ENCODE assay signal across 27 cellular contexts in the genomic region with DNA sequence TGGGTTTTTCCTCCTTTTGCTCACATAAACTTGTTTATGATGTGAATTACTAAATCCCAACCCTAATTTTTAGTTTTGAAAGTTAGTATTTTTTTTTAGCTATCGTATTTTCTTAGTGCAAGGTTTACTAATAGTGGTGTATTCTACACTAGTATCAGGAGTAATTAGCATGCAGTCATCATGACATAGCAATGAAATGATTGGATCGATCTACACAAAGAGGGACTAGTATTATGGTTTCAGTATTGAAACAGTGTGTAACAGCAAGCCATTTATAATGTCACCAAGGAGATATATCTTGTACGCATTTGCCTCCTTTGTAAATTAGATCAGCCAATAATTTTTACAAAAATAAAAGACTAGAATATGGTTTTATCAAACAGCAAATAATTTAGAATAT.
"Had no signal": no experiment of that assay in that cellular context is flagged by ENCODE, and none has a peak within 500 bp of the region (broad histone marks: within the 10 kb centered on the region; RNA-seq: fewer than 3 reads in every experiment).

No MANE protein-coding gene starts in this region.

- H3K27ac ChIP-seq: colonic mucosa, epithelial cell of prostate, esophagus squamous epithelium, gastroesophageal sphincter, heart left ventricle, hepatocyte, left lung, lower lobe of right lung had no signal

- H3K4me1 ChIP-seq: colonic mucosa, left lung, lower lobe of right lung had no signal

- H3K9me3 ChIP-seq: colonic mucosa, esophagus squamous epithelium, gastroesophageal sphincter, heart left ventricle, left lung, lower lobe of right lung, mucosa of descending colon had no signal

- ATAC-seq: effector memory CD8-positive, alpha-beta T cell; esophagus mucosa; gastroesophageal sphincter; heart left ventricle; left cardiac atrium; left lung; left ventricle myocardium superior; lower lobe of right lung; mucosa of descending colon; naive thymus-derived CD8-positive, alpha-beta T cell had no signal

- H3K4me3 ChIP-seq: colonic mucosa, esophagus squamous epithelium, gastroesophageal sphincter, heart left ventricle, hepatocyte, left lung, lower lobe of right lung, mucosa of descending colon had no signal

- DNase-seq: colonic mucosa; cortex of kidney; effector CD8-positive, alpha-beta T cell; effector memory CD8-positive, alpha-beta T cell; endodermal cell; esophagus squamous epithelium; foreskin fibroblast; heart left ventricle; hypothalamus; immature natural killer cell; islet precursor cell; kidney; kidney glomerular epithelial cell; left cardiac atrium; left lung; left ventricle myocardium superior; lower lobe of right lung; mesenchymal stem cell; mucosa of descending colon; naive B cell; naive thymus-derived CD8-positive, alpha-beta T cell had no signal

- FAIRE-seq: endometrium, frontal cortex, kidney had no signal

- H3K4me2 ChIP-seq: hepatocyte had no signal
